In genomic region chr3:132090921-132091320, GRCh38 we compare ENCODE assay signal across 1 cellular context.
TF ChIP-seq lines count a peak whose summit lies in the region.

No MANE protein-coding gene starts in this region.

TF ChIP-seq in IMR-90, 13 proteins besides CTCF, POLR2A, EP300 and RAD21:
- no peak for TF ChIP-seq RFX5 (IDR thresholded peaks at IDR 0.05; ENCODE audit: low read depth, low read length)
- TF ChIP-seq MXI1 (IDR thresholded peaks at IDR 0.05; ENCODE audit: borderline replicate concordance, low read depth, low read length), result no peak
- TF ChIP-seq USF2 (IDR thresholded peaks at IDR 0.05; ENCODE audit: low read depth, low read length), result no peak
- TF ChIP-seq BHLHE40 (IDR thresholded peaks at IDR 0.05; ENCODE audit: low read depth, low read length), result no peak
- no peak for TF ChIP-seq MAZ (IDR thresholded peaks at IDR 0.05; ENCODE audit: borderline replicate concordance, low read depth, low read length)
- TF ChIP-seq RCOR1 (IDR thresholded peaks at IDR 0.05; ENCODE audit: insufficient replicate concordance, low read length), result no peak
- TF ChIP-seq ELK1 (IDR thresholded peaks at IDR 0.05; ENCODE audit: borderline replicate concordance, low read depth, low read length), result no peak
- TF ChIP-seq MAFK (IDR thresholded peaks at IDR 0.05; ENCODE audit: low read depth, low read length), result no peak
- no peak for TF ChIP-seq CEBPB (IDR thresholded peaks at IDR 0.05; ENCODE audit: low read depth, low read length)
- TF ChIP-seq SMC3 (IDR thresholded peaks at IDR 0.05; ENCODE audit: low read depth, low read length), result no peak
- TF ChIP-seq FOS (IDR thresholded peaks at IDR 0.05; ENCODE audit: low read depth, low read length), result no peak
- no peak for TF ChIP-seq CHD1 (IDR thresholded peaks at IDR 0.05; ENCODE audit: low read depth, low read length)
- TF ChIP-seq NFE2L2 (IDR thresholded peaks at IDR 0.05; ENCODE audit: low read depth, low read length), result no peak
